13 cellular contexts compared by ENCODE assay signal in genomic region chr11:66989360-66989759, GRCh38. TPM values are rescaled to one million over a fixed set of nuclear protein-coding genes. Genes with fewer than 3 reads are reported as not detected.
"Had no signal": no experiment of that assay in that cellular context is flagged by ENCODE, and none has a peak within 500 bp of the region (broad histone marks: within the 10 kb centered on the region; RNA-seq: fewer than 3 reads in every experiment).

No MANE protein-coding gene starts in this region.

RNA-seq across cellular contexts. Expression of gene C11orf86, which starts 14.3 kb away (rescaled TPM):
- total RNA-seq: activated B cell treated with CpG ODN at 0.5 μM for 24 hours; activated CD4-positive, alpha-beta memory T cell treated with anti-CD3 and anti-CD28 coated beads for 36 hours; activated CD4-positive, alpha-beta memory T cell treated with anti-CD3 and anti-CD28 coated beads, Interleukin-2, amount 10 ng/mL, durations not matched to agents 7 days and 5 days; activated CD4-positive, alpha-beta T cell treated with anti-CD3 and anti-CD28 coated beads for 36 hours; activated CD4-positive, alpha-beta T cell treated with anti-CD3 and anti-CD28 coated beads, Interleukin-2, amount 10 ng/mL, durations not matched to agents 24 days and 14 days; activated CD4-positive, alpha-beta T cell treated with anti-CD3 and anti-CD28 coated beads, Interleukin-2, amount 10 ng/mL, durations not matched to agents 7 days and 5 days; activated CD8-positive, alpha-beta memory T cell treated with anti-CD3 and anti-CD28 coated beads for 36 hours; activated CD8-positive, alpha-beta memory T cell treated with anti-CD3 and anti-CD28 coated beads, Interleukin-2, amount 10 ng/mL, durations not matched to agents 7 days and 5 days; activated CD8-positive, alpha-beta T cell treated with anti-CD3 and anti-CD28 coated beads for 36 hours; activated CD8-positive, alpha-beta T cell treated with anti-CD3 and anti-CD28 coated beads, Interleukin-2, amount 10 ng/mL, durations not matched to agents 7 days and 5 days; T-helper 1 cell treated with Interleukin-12 subunit alpha and Interleukin-12 subunit beta and Interleukin-4 antibody, amounts not matched to agents 30 ng/mL and 1 ng/mL, for 36 hours; T-helper 17 cell; T-helper 2 cell treated with Interferon-gamma antibody and Interleukin-4, amounts not matched to agents 100 ng/mL and 5 ng/mL, for 36 hours had no signal

RNA-seq across cellular contexts. Expression of gene SYT12, which starts 33.6 kb away (rescaled TPM):
- total RNA-seq: activated B cell treated with CpG ODN at 0.5 μM for 24 hours; activated CD4-positive, alpha-beta memory T cell treated with anti-CD3 and anti-CD28 coated beads for 36 hours; activated CD4-positive, alpha-beta memory T cell treated with anti-CD3 and anti-CD28 coated beads, Interleukin-2, amount 10 ng/mL, durations not matched to agents 7 days and 5 days; activated CD4-positive, alpha-beta T cell treated with anti-CD3 and anti-CD28 coated beads, Interleukin-2, amount 10 ng/mL, durations not matched to agents 24 days and 14 days; activated CD4-positive, alpha-beta T cell treated with anti-CD3 and anti-CD28 coated beads, Interleukin-2, amount 10 ng/mL, durations not matched to agents 7 days and 5 days; activated CD8-positive, alpha-beta memory T cell treated with anti-CD3 and anti-CD28 coated beads for 36 hours; activated CD8-positive, alpha-beta memory T cell treated with anti-CD3 and anti-CD28 coated beads, Interleukin-2, amount 10 ng/mL, durations not matched to agents 7 days and 5 days; activated CD8-positive, alpha-beta T cell treated with anti-CD3 and anti-CD28 coated beads for 36 hours; activated CD8-positive, alpha-beta T cell treated with anti-CD3 and anti-CD28 coated beads, Interleukin-2, amount 10 ng/mL, durations not matched to agents 7 days and 5 days; T-helper 1 cell treated with Interleukin-12 subunit alpha and Interleukin-12 subunit beta and Interleukin-4 antibody, amounts not matched to agents 30 ng/mL and 1 ng/mL, for 36 hours; T-helper 17 cell; T-helper 2 cell treated with Interferon-gamma antibody and Interleukin-4, amounts not matched to agents 100 ng/mL and 5 ng/mL, for 36 hours had no signal
